ENCODE assay signal across 39 cellular contexts in the genomic region with DNA sequence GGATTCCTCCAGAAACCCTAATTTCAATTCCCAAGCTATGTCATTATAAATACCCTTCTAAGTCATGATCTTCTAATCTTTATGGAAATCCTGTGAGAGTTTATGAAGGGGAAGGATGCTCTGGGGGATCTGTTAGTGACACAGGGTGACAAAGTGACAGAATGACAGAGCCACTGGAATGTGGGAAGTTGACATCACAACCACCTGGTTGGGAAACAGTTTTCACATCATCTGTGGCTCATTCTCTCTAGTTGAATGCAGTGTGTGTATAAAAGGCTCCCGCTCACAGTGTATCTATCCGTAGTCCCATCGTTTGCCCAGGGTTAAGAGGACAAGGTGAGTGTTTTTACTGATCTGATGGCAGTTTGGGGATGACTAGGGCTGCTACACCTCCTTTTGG. TPM values are rescaled to one million over a fixed set of nuclear protein-coding genes. Genes with fewer than 3 reads are reported as not detected.
"Had no signal": no experiment of that assay in that cellular context is flagged by ENCODE, and none has a peak within 500 bp of the region (broad histone marks: within the 10 kb centered on the region; RNA-seq: fewer than 3 reads in every experiment).

A gene with protein sequence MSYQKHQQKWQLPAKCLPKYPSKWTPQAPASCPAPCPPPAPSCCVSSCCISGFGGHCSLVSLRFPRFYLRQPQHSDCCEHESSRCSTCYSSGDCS (plus strand): TSS at position 301 of the 400 bp plus-strand sequence. CDS start 702 bp downstream, outside the sequence.

- H3K4me3 ChIP-seq: adrenal gland, ascending aorta, body of pancreas, breast epithelium, cardiac muscle cell had no signal

- H3K27ac ChIP-seq: adrenal gland, ascending aorta, body of pancreas, brain microvascular endothelial cell, breast epithelium, cardiac muscle cell had no signal

- DNase-seq: activated effector memory CD4-positive, alpha-beta T cell treated with anti-CD3 and anti-CD28 coated beads, Interleukin-2, amount 50 U/mL, for 16 hours; activated effector memory CD4-positive, alpha-beta T cell treated with Interleukin-2 at 50 U/mL for 16 hours; activated gamma-delta T cell; activated gamma-delta T cell treated with Interleukin-2 at 50 U/mL for 16 hours; activated naive CD4-positive, alpha-beta T cell; activated naive CD4-positive, alpha-beta T cell treated with anti-CD3 and anti-CD28 coated beads for 36 hours; activated naive CD4-positive, alpha-beta T cell treated with anti-CD3 and anti-CD28 coated beads, Interleukin-2, amount 10 ng/mL, durations not matched to agents 7 days and 5 days; activated naive CD4-positive, alpha-beta T cell treated with anti-CD3 and anti-CD28 coated beads, Interleukin-2, amount 50 U/mL, for 16 hours; activated naive CD4-positive, alpha-beta T cell treated with Interleukin-2 at 50 U/mL for 16 hours; activated naive CD8-positive, alpha-beta T cell treated with anti-CD3 and anti-CD28 coated beads for 36 hours; activated naive CD8-positive, alpha-beta T cell treated with anti-CD3 and anti-CD28 coated beads, Interleukin-2, amount 10 ng/mL, durations not matched to agents 7 days and 5 days; activated naive CD8-positive, alpha-beta T cell treated with anti-CD3 and anti-CD28 coated beads, Interleukin-2, amount 50 U/mL, for 24 hours; activated T-cell treated with anti-CD3 and anti-CD28 coated beads, Interleukin-2, amount 50 U/mL, for 1 hour; activated T-cell treated with anti-CD3 and anti-CD28 coated beads, Interleukin-2, amount 50 U/mL, for 24 hours; activated T-cell treated with anti-CD3 and anti-CD28 coated beads, Interleukin-2, amount 50 U/mL, for 4 hours; activated T-cell treated with anti-CD3 and anti-CD28 coated beads, Interleukin-2, amount 50 U/mL, for 48 hours; activated T-cell treated with anti-CD3 and anti-CD28 coated beads, Interleukin-2, amount 50 U/mL, for 72 hours; adrenal gland; amniotic stem cell; amygdala; anterior cingulate cortex; aorta; body of pancreas; brain microvascular endothelial cell; caudate nucleus; central memory CD4-positive, alpha-beta T cell; cerebellar nuclear complex had no signal

- H3K9me3 ChIP-seq: adrenal gland, ascending aorta, body of pancreas, breast epithelium had no signal

- H3K27me3 ChIP-seq: adrenal gland, ascending aorta, body of pancreas, brain microvascular endothelial cell, breast epithelium, cardiac muscle cell had no signal

- H3K36me3 ChIP-seq: adrenal gland, ascending aorta, brain microvascular endothelial cell, breast epithelium, cardiac muscle cell had no signal

- H3K4me1 ChIP-seq: adrenal gland, ascending aorta, body of pancreas, breast epithelium had no signal

- ATAC-seq: activated naive CD4-positive, alpha-beta T cell treated with anti-CD3 and anti-CD28 coated beads, Interleukin-2, amount 50 U/mL, for 72 hours; activated naive CD8-positive, alpha-beta T cell treated with anti-CD3 and anti-CD28 coated beads, Interleukin-2, amount 50 U/mL, for 24 hours; activated T-cell treated with anti-CD3 and anti-CD28 coated beads, Interleukin-2, amount 50 U/mL, for 4 hours; activated T-cell treated with anti-CD3 and anti-CD28 coated beads, Interleukin-2, amount 50 U/mL, for 72 hours; activated T-helper 17 cell treated with anti-CD3 and anti-CD28 coated beads, Interleukin-2, amount 50 U/mL, for 72 hours; body of pancreas had no signal

RNA-seq across cellular contexts. Expression of the gene that starts here (rescaled TPM):
- total RNA-seq: activated naive CD4-positive, alpha-beta T cell treated with anti-CD3 and anti-CD28 coated beads for 36 hours; activated naive CD4-positive, alpha-beta T cell treated with anti-CD3 and anti-CD28 coated beads, Interleukin-2, amount 50 U/mL, for 72 hours; activated naive CD8-positive, alpha-beta T cell treated with anti-CD3 and anti-CD28 coated beads for 36 hours; activated naive CD8-positive, alpha-beta T cell treated with anti-CD3 and anti-CD28 coated beads, Interleukin-2, amount 10 ng/mL, durations not matched to agents 7 days and 5 days; activated T-cell treated with anti-CD3 and anti-CD28 coated beads, Interleukin-2, amount 50 U/mL, for 4 hours; activated T-cell treated with anti-CD3 and anti-CD28 coated beads, Interleukin-2, amount 50 U/mL, for 72 hours; activated T-helper 1 cell treated with anti-CD3 and anti-CD28 coated beads, Interleukin-12 subunit alpha, Interleukin-12 subunit beta, Interleukin-2, Interleukin-4 antibody, amounts not matched to agents 30 ng/mL and 10 ng/mL and 1 ng/mL, durations not matched to agents 14 hours and 24 hours and 36 hours; activated T-helper 17 cell treated with anti-CD3 and anti-CD28 coated beads, Interleukin-2, amount 50 U/mL, for 72 hours; activated T-helper 2 cell treated with anti-CD3 and anti-CD28 coated beads, Interferon-gamma antibody, Interleukin-2, Interleukin-4, amounts not matched to agents 10 μg/mL and 5 μg/mL and 100 μg/mL, durations not matched to agents 14 hours and 24 hours and 36 hours; adrenal gland; aorta; ascending aorta; astrocyte; body of pancreas; breast epithelium; bronchial epithelial cell; cardiac muscle cell; cardiac septum; cerebellum; chondrocyte had no signal
